Comparison of ENCODE assay signal across 8 cellular contexts in genomic region chr9:37800631-37801286, GRCh38. TPM values are rescaled to one million over a fixed set of nuclear protein-coding genes. Genes with fewer than 3 reads are reported as not detected.
A peak's percentile ranks its signal among the peaks of the same experiment; 100 is the strongest.
DNase-seq lines count a peak whose midpoint lies in the region; ATAC-seq and TF ChIP-seq lines count a peak whose summit lies in the region.

Gene DCAF10 (plus strand): TSS chr9:37800797. CDS start chr9:37800867, 70 bp downstream.

- H3K79me2 ChIP-seq in neural cell (replicated peaks; ENCODE audit: insufficient read depth, low read length), result peaks cover 35% of the 10 kb centered on the region

- H3K36me3 ChIP-seq in IMR-90 (ENCODE audit: control insufficient read depth, insufficient read depth, low read length), result no peaks in the 10 kb centered on the region
- no peaks in the 10 kb centered on the region for H3K36me3 ChIP-seq in neural cell (ENCODE audit: insufficient read depth, low read length)
- H3K36me3 ChIP-seq in stomach, result peaks cover 0 to 3% (median 0%) of the 10 kb centered on the region in 4 donors

- H2BK120ac ChIP-seq in IMR-90 (ENCODE audit: low read depth, low read length), result peak within 1 kb of the TSS; percentile 80; the same call in 1 of the 2 replicates

- no peak within 1 kb of the TSS for H2BK20ac ChIP-seq in IMR-90 (ENCODE audit: low read depth, low read length)

- no peak within 1 kb of the TSS; the same call in 2 of the 3 replicates for H2BK15ac ChIP-seq in IMR-90 (ENCODE audit: low read depth, low read length)

- H3K9me2 ChIP-seq in neural cell (ENCODE audit: insufficient read depth, low read length), result no peaks in the 10 kb centered on the region

- BruUV-seq in IMR-90 (replicated peaks; lab: Mats Ljungman, UMichigan), result TSS peak; percentile 32

- H2AK5ac ChIP-seq in IMR-90 (ENCODE audit: low read depth, low read length), result peak within 1 kb of the TSS; percentile 65

- H3K27me3 ChIP-seq in IMR-90 (ENCODE audit: control insufficient read depth, insufficient read depth, low read length) (no peaks in the 10 kb centered on the region), neural cell (ENCODE audit: insufficient read depth, low read depth, low read length) (no peaks in the 10 kb centered on the region), stomach (no peaks in the 10 kb centered on the region)

- peak within 1 kb of the TSS; percentile 97 for H3K14ac ChIP-seq in IMR-90 (replicated peaks; ENCODE audit: low read depth, low read length)

- peaks cover 7% of the 10 kb centered on the region; the same call in 1 of the 2 replicates for H3K9me1 ChIP-seq in IMR-90 (ENCODE audit: insufficient read depth, low read length)

- H4K8ac ChIP-seq in IMR-90 (ENCODE audit: low read depth in 2 of 2, low read length in 2 of 2), result peak within 1 kb of the TSS; percentile 82 to 97

- CTCF ChIA-PET in IMR-90 (lab: Yijun Ruan, JAX), result no interaction called here

- H3K9me3 ChIP-seq in IMR-90 (ENCODE audit: control insufficient read depth, insufficient read depth, low read length) (no peaks in the 10 kb centered on the region), neural cell (ENCODE audit: low read length) (no peaks in the 10 kb centered on the region), stomach (no peaks in the 10 kb centered on the region)

- DNase-seq in DMS79 (lab: John Stamatoyannopoulos, UW) (peak; percentile 66), IMR-90 (peak; percentile 75), RPMI7951 (ENCODE audit: low read depth) (peak; percentile 79), fibroblast of the conjunctiva (ENCODE audit: low read depth) (peak; percentile 53), stomach (peak; percentile 90)
- DNase-seq in activated effector memory CD4-positive, alpha-beta T cell treated with Interleukin-2 at 50 U/mL for 16 hours, result peak; percentile 85

- POLR2A ChIA-PET in IMR-90 (lab: Charles Lee; ENCODE audit: unreplicated experiment), result interaction anchor here (0.5 to 0.6 kb wide), 2 partner anchors 151 to 1364 kb away, joined by 5 to 9 read pairs; no protein-coding TSS in a partner anchor

- H3K18ac ChIP-seq in IMR-90 (ENCODE audit: low read depth, low read length), result peak within 1 kb of the TSS; percentile 97

- intact Hi-C loops in IMR-90 (cut with micrococcal nuclease) (no loop called here), stomach (cut with DNase I; ENCODE audit: low total_unique reads) (no loop called here)

- H3K56ac ChIP-seq in IMR-90 (ENCODE audit: extremely low read depth, insufficient read depth, low read length), result peak within 1 kb of the TSS; percentile 67

- peak within 1 kb of the TSS; percentile 99 for H3K23ac ChIP-seq in IMR-90 (ENCODE audit: low read depth, low read length)

- H3K4me3 ChIP-seq in IMR-90 (ENCODE audit: insufficient read depth, low read depth, low read length) (peak within 1 kb of the TSS; percentile 99), neural cell (ENCODE audit: low read length) (peak within 1 kb of the TSS; percentile 97), stomach (peak within 1 kb of the TSS; percentile 90 to 98 (median 96))

- TF ChIP-seq CTCF in IMR-90 (conservative IDR thresholded peaks at IDR 0.05; ENCODE audit: low read depth, low read length), result no peak
- TF ChIP-seq CTCF in neural cell (IDR thresholded peaks at IDR 0.05; ENCODE audit: poor library complexity, severe bottlenecking), result peak; percentile 25
- TF ChIP-seq CTCF in stomach (IDR thresholded peaks at IDR 0.05), result peak in 1 of 7 experiments; percentile 20

- peak within 1 kb of the TSS; percentile 78 for H4K91ac ChIP-seq in IMR-90 (ENCODE audit: insufficient read depth, low read depth, low read length)

- H3K4ac ChIP-seq in IMR-90 (ENCODE audit: low read depth, low read length), result peak within 1 kb of the TSS; percentile 86

- dilution Hi-C loops in IMR-90 (cut with HindIII; ENCODE audit: low sequenced_read_pairs, unreplicated experiment), result no loop called here

- H2AK9ac ChIP-seq in IMR-90 (replicated peaks; ENCODE audit: low read depth, low read length, poor library complexity), result peak within 1 kb of the TSS; percentile 85

- H3K79me1 ChIP-seq in IMR-90 (ENCODE audit: low read depth in 1 of 2, low read length in 2 of 2), result peaks cover 11 to 33% of the 10 kb centered on the region in 2 experiments

- peak within 1 kb of the TSS; percentile 99 for H2AFZ ChIP-seq in IMR-90 (replicated peaks; ENCODE audit: low read length, poor library complexity)
- peak within 1 kb of the TSS; percentile 97 for H2AFZ ChIP-seq in neural cell (ENCODE audit: low read depth, low read length)

- H3K27ac ChIP-seq in IMR-90 (ENCODE audit: insufficient read depth, low read length), result peak within 1 kb of the TSS; percentile 93
- H3K27ac ChIP-seq in neural cell (ENCODE audit: low read length), result peak within 1 kb of the TSS; percentile 80
- peak within 1 kb of the TSS; percentile 89 to 96 (median 91) for H3K27ac ChIP-seq in stomach

- ATAC-seq in GM21528 (IDR thresholded peaks at IDR 0.05; ENCODE audit: low FRiP score, unreplicated experiment) (peak; percentile 72), IMR-90 (ENCODE audit: low read depth) (peak; percentile 88)

- H4K20me1 ChIP-seq in IMR-90 (ENCODE audit: insufficient read depth, low read length) (peaks cover 19% of the 10 kb centered on the region; the same call in 1 of the 2 replicates), neural cell (ENCODE audit: insufficient read depth) (peaks cover 3% of the 10 kb centered on the region)

- TF ChIP-seq POLR2A in IMR-90 (IDR thresholded peaks at IDR 0.05; ENCODE audit: low read depth, low read length), result peak; percentile 73
- peak in 1 of 4 donors; percentile 50 for TF ChIP-seq POLR2A in stomach (IDR thresholded peaks at IDR 0.05)

- in situ Hi-C loops in IMR-90 (cut with MboI; ENCODE audit: low sequenced_read_pairs), result no loop called here

- 0% methylated on average over 45 of the region's 72 CpGs; no CpG with 5 or more reads in 1 of the 2 experiments for WGBS in IMR-90 (ENCODE audit: extremely low coverage in 2 of 2, insufficient read length in 1 of 2), 2 experiments
- WGBS in stomach, 5 donors, result 0 to 2% (median 0%) methylated on average over 1 to 71 of the region's 72 CpGs

- H3K9ac ChIP-seq in IMR-90 (ENCODE audit: low read depth, low read length), result peak within 1 kb of the TSS; percentile 98
- peak within 1 kb of the TSS; percentile 87 for H3K9ac ChIP-seq in neural cell (ENCODE audit: low read length)

- peak within 1 kb of the TSS; percentile 100 for H4K5ac ChIP-seq in IMR-90 (ENCODE audit: low read depth, low read length)

- H2BK5ac ChIP-seq in IMR-90 (ENCODE audit: low read depth, low read length, poor library complexity, severe bottlenecking), result peak within 1 kb of the TSS; percentile 89

- peak; percentile 65 for TF ChIP-seq EP300 in neural cell (conservative IDR thresholded peaks at IDR 0.05; ENCODE audit: poor library complexity, severe bottlenecking)
- TF ChIP-seq EP300 in stomach (IDR thresholded peaks at IDR 0.05), result no peak

- H3K4me1 ChIP-seq in IMR-90 (ENCODE audit: control insufficient read depth, insufficient read depth, low read length) (peaks cover 2% of the 10 kb centered on the region), stomach (peaks cover 14 to 50% (median 37%) of the 10 kb centered on the region in 4 donors)

- TF ChIP-seq RAD21 in IMR-90 (IDR thresholded peaks at IDR 0.05; ENCODE audit: low read length) (0 out of 2 replicates have a peak, but pooled peaks have one; percentile 4), neural cell (conservative IDR thresholded peaks at IDR 0.05) (peak; percentile 26)

- H3F3A ChIP-seq in neural cell (ENCODE audit: insufficient read depth, low read length, poor library complexity, severe bottlenecking), result no peaks in the 10 kb centered on the region

- H3K4me2 ChIP-seq in IMR-90 (ENCODE audit: low read depth, low read length) (peak within 1 kb of the TSS; percentile 92), neural cell (ENCODE audit: low read length) (peak within 1 kb of the TSS; percentile 81)

TF ChIP-seq in IMR-90, 13 proteins besides CTCF, POLR2A, EP300 and RAD21 (continues in another document):
- TF ChIP-seq RFX5 (IDR thresholded peaks at IDR 0.05; ENCODE audit: low read depth, low read length) (no peak), NFE2L2 (IDR thresholded peaks at IDR 0.05; ENCODE audit: low read depth, low read length) (no peak), MAZ (IDR thresholded peaks at IDR 0.05; ENCODE audit: borderline replicate concordance, low read depth, low read length) (peak; percentile 92), FOS (IDR thresholded peaks at IDR 0.05; ENCODE audit: low read depth, low read length) (no peak), BHLHE40 (IDR thresholded peaks at IDR 0.05; ENCODE audit: low read depth, low read length) (peak; percentile 39; the same call in 1 of the 2 replicates), USF2 (IDR thresholded peaks at IDR 0.05; ENCODE audit: low read depth, low read length) (no peak)

TF ChIP-seq in neural cell, 6 proteins besides CTCF, POLR2A, EP300 and RAD21 (continues in another document):
- peak; percentile 94 for TF ChIP-seq POLR2AphosphoS5 (IDR thresholded peaks at IDR 0.05)
- TF ChIP-seq MXI1 (conservative IDR thresholded peaks at IDR 0.05; ENCODE audit: poor library complexity, severe bottlenecking), result peak; percentile 78
- TF ChIP-seq EZH2 (IDR thresholded peaks at IDR 0.05; ENCODE audit: borderline replicate concordance, insufficient read depth, low read length, poor library complexity, severe bottlenecking), result no peak
- peak; percentile 91 for TF ChIP-seq TAF1 (IDR thresholded peaks at IDR 0.05; ENCODE audit: low read depth)

RNA-seq across cellular contexts. Expression of gene DCAF10, which starts in this region (rescaled TPM):
- total RNA-seq in IMR-90 (2012; rRNA removed), result 13.1 and 19.4 TPM in 2 replicates
- polyA plus RNA-seq in IMR-90 (2012; rRNA removed), result 16.9 and 17.1 TPM in 2 replicates
- polyA plus RNA-seq in IMR-90 (2012; cell fraction: cytosol; rRNA removed), result 4.5 and 4.8 TPM in 2 replicates
- 5.9 and 19.0 TPM in 2 replicates for polyA plus RNA-seq in IMR-90 (2012; cell fraction: nucleus; rRNA removed; ENCODE audit: low replicate concordance)
- 17.9 and 19.9 TPM in 2 replicates for total RNA-seq in RPMI7951 (2014; rRNA removed; shearing (Covaris generic))
- polyA plus RNA-seq in neural cell, result 15.2 and 23.3 TPM in 2 replicates
- 36.0 and 42.9 TPM in 2 replicates for polyA minus RNA-seq in neural cell
- total RNA-seq in stomach, result 10 to 100 TPM; 17.4 to 39.7 (median 29.6) TPM
- polyA plus RNA-seq in stomach, result 1 to 10 TPM; 5.9 to 9.9 (median 6.8) TPM

Comparison
In these comparisons a context has a peak if more than half of its experiments do, and no peak if none do; other contexts are left out.
1. Peak in every context shown above with its lines: DNase-seq, ATAC-seq, H3K4me3 ChIP-seq and H3K27ac ChIP-seq.